1 cellular context compared by ENCODE assay signal in the genomic region with DNA sequence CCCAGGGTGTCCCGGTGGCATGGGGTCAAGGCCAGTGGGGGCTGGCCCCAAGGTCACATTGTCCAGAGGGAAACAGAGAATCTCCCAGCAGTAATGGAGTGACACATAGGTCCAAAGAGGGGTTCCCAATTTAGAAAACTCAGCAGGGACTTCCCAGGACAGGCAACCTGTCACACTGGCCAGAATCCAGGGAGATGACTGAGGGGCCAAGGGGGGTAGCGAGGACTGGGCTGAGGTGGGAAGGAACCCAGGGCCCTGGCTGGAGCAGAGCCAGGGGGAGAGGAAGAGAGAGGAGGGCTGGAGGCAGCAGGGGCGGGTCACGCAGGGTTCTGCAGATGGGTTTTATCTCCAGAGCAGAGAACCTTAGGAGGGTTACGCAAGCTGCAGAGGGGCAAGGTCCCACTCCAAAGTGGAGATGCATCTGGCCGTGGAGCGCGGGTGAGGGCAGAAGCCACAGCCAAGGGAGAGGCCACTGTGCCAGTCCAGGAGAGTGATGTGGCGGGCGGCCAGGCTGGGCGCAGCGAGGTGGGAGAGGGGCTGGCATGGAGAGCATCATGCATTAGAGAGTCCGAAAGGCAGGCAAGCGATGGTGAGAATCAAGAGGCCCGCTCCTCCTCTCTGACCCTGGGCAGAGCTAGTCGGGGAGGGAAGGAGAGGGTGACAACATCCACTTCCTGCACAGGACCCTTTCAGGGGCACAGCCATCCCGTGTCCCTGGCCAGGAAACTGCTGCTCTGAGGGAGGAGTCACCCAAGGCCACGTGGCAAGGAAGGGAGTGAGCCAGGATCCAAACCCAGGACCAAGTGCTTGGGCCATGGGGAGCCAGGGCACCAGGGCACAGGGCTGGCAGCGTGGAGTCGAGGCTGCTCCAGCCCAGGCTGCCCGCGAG.
TF ChIP-seq lines count a peak whose summit lies in the region.

No MANE protein-coding gene starts in this region.

TF ChIP-seq in HepG2, 621 proteins besides CTCF, POLR2A, EP300 and RAD21 (continued from another document and continues in another):
- TF ChIP-seq, protein P1, sequence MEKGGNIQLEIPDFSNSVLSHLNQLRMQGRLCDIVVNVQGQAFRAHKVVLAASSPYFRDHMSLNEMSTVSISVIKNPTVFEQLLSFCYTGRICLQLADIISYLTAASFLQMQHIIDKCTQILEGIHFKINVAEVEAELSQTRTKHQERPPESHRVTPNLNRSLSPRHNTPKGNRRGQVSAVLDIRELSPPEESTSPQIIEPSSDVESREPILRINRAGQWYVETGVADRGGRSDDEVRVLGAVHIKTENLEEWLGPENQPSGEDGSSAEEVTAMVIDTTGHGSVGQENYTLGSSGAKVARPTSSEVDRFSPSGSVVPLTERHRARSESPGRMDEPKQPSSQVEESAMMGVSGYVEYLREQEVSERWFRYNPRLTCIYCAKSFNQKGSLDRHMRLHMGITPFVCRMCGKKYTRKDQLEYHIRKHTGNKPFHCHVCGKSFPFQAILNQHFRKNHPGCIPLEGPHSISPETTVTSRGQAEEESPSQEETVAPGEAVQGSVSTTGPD (CRISPR knock-in tag; IDR thresholded peaks at IDR 0.05): no peak
- TF ChIP-seq, protein P2, sequence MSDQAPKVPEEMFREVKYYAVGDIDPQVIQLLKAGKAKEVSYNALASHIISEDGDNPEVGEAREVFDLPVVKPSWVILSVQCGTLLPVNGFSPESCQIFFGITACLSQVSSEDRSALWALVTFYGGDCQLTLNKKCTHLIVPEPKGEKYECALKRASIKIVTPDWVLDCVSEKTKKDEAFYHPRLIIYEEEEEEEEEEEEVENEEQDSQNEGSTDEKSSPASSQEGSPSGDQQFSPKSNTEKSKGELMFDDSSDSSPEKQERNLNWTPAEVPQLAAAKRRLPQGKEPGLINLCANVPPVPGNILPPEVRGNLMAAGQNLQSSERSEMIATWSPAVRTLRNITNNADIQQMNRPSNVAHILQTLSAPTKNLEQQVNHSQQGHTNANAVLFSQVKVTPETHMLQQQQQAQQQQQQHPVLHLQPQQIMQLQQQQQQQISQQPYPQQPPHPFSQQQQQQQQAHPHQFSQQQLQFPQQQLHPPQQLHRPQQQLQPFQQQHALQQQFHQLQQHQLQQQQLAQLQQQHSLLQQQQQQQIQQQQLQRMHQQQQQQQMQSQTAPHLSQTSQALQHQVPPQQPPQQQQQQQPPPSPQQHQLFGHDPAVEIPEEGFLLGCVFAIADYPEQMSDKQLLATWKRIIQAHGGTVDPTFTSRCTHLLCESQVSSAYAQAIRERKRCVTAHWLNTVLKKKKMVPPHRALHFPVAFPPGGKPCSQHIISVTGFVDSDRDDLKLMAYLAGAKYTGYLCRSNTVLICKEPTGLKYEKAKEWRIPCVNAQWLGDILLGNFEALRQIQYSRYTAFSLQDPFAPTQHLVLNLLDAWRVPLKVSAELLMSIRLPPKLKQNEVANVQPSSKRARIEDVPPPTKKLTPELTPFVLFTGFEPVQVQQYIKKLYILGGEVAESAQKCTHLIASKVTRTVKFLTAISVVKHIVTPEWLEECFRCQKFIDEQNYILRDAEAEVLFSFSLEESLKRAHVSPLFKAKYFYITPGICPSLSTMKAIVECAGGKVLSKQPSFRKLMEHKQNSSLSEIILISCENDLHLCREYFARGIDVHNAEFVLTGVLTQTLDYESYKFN (CRISPR knock-in tag; conservative IDR thresholded peaks at IDR 0.05): peak; percentile 19; the same call in 1 of the 2 replicates
- TF ChIP-seq, protein P3, sequence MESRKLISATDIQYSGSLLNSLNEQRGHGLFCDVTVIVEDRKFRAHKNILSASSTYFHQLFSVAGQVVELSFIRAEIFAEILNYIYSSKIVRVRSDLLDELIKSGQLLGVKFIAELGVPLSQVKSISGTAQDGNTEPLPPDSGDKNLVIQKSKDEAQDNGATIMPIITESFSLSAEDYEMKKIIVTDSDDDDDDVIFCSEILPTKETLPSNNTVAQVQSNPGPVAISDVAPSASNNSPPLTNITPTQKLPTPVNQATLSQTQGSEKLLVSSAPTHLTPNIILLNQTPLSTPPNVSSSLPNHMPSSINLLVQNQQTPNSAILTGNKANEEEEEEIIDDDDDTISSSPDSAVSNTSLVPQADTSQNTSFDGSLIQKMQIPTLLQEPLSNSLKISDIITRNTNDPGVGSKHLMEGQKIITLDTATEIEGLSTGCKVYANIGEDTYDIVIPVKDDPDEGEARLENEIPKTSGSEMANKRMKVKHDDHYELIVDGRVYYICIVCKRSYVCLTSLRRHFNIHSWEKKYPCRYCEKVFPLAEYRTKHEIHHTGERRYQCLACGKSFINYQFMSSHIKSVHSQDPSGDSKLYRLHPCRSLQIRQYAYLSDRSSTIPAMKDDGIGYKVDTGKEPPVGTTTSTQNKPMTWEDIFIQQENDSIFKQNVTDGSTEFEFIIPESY (CRISPR knock-in tag; IDR thresholded peaks at IDR 0.05): no peak
- TF ChIP-seq, protein P4, sequence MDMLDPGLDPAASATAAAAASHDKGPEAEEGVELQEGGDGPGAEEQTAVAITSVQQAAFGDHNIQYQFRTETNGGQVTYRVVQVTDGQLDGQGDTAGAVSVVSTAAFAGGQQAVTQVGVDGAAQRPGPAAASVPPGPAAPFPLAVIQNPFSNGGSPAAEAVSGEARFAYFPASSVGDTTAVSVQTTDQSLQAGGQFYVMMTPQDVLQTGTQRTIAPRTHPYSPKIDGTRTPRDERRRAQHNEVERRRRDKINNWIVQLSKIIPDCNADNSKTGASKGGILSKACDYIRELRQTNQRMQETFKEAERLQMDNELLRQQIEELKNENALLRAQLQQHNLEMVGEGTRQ (IDR thresholded peaks at IDR 0.05; ENCODE audit: low read depth, low read length): peak; percentile 31; the same call in 1 of the 2 replicates
- TF ChIP-seq, protein P4 (CRISPR knock-in tag; IDR thresholded peaks at IDR 0.05; ENCODE audit: borderline replicate concordance): no peak
- TF ChIP-seq ELF1 (CRISPR knock-in tag; IDR thresholded peaks at IDR 0.05) (0 out of 2 replicates have a peak, but pooled peaks have one; percentile 31), SKI (IDR thresholded peaks at IDR 0.05; ENCODE audit: partially characterized antibody) (no peak), KLF15 (CRISPR knock-in tag; IDR thresholded peaks at IDR 0.05; ENCODE audit: borderline replicate concordance) (no peak), RARG (CRISPR knock-in tag; IDR thresholded peaks at IDR 0.05; ENCODE audit: low read depth) (no peak), MED1 (CRISPR knock-in tag; IDR thresholded peaks at IDR 0.05) (no peak), ZNF432 (CRISPR knock-in tag; IDR thresholded peaks at IDR 0.05; ENCODE audit: borderline replicate concordance) (no peak), MIXL1 (CRISPR knock-in tag; IDR thresholded peaks at IDR 0.05) (no peak), TCF12 (IDR thresholded peaks at IDR 0.05) (no peak), TCF12 (CRISPR knock-in tag; IDR thresholded peaks at IDR 0.05) (no peak), ZNF772 (CRISPR knock-in tag; IDR thresholded peaks at IDR 0.05) (no peak; the same call in 1 of the 2 replicates), TEAD3 (CRISPR knock-in tag; optimal IDR thresholded peaks at IDR 0.05; ENCODE audit: borderline replicate concordance) (no peak), ZNF530 (CRISPR knock-in tag; IDR thresholded peaks at IDR 0.05; ENCODE audit: low read depth) (no peak), AKAP8 (CRISPR knock-in tag; IDR thresholded peaks at IDR 0.05) (no peak), TP53 (CRISPR knock-in tag; conservative IDR thresholded peaks at IDR 0.05) (no peak), HDAC2 (CRISPR knock-in tag; IDR thresholded peaks at IDR 0.05) (0 out of 2 replicates have a peak, but pooled peaks have one; percentile 5), ZNF614 (CRISPR knock-in tag; IDR thresholded peaks at IDR 0.05; ENCODE audit: borderline replicate concordance) (no peak), ZSCAN30 (CRISPR knock-in tag; IDR thresholded peaks at IDR 0.05) (no peak)
- TF ChIP-seq, protein P5, sequence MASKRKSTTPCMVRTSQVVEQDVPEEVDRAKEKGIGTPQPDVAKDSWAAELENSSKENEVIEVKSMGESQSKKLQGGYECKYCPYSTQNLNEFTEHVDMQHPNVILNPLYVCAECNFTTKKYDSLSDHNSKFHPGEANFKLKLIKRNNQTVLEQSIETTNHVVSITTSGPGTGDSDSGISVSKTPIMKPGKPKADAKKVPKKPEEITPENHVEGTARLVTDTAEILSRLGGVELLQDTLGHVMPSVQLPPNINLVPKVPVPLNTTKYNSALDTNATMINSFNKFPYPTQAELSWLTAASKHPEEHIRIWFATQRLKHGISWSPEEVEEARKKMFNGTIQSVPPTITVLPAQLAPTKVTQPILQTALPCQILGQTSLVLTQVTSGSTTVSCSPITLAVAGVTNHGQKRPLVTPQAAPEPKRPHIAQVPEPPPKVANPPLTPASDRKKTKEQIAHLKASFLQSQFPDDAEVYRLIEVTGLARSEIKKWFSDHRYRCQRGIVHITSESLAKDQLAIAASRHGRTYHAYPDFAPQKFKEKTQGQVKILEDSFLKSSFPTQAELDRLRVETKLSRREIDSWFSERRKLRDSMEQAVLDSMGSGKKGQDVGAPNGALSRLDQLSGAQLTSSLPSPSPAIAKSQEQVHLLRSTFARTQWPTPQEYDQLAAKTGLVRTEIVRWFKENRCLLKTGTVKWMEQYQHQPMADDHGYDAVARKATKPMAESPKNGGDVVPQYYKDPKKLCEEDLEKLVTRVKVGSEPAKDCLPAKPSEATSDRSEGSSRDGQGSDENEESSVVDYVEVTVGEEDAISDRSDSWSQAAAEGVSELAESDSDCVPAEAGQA (IDR thresholded peaks at IDR 0.05; ENCODE audit: low read depth): no peak
- TF ChIP-seq, protein P5 (CRISPR knock-in tag; IDR thresholded peaks at IDR 0.05; ENCODE audit: borderline replicate concordance): no peak
- TF ChIP-seq, protein P6, sequence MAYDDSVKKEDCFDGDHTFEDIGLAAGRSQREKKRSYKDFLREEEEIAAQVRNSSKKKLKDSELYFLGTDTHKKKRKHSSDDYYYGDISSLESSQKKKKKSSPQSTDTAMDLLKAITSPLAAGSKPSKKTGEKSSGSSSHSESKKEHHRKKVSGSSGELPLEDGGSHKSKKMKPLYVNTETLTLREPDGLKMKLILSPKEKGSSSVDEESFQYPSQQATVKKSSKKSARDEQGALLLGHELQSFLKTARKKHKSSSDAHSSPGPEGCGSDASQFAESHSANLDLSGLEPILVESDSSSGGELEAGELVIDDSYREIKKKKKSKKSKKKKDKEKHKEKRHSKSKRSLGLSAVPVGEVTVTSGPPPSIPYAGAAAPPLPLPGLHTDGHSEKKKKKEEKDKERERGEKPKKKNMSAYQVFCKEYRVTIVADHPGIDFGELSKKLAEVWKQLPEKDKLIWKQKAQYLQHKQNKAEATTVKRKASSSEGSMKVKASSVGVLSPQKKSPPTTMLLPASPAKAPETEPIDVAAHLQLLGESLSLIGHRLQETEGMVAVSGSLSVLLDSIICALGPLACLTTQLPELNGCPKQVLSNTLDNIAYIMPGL (CRISPR knock-in tag; IDR thresholded peaks at IDR 0.05; ENCODE audit: borderline replicate concordance in 1 of 2, low read depth in 1 of 2): no peak
- TF ChIP-seq, protein P7, sequence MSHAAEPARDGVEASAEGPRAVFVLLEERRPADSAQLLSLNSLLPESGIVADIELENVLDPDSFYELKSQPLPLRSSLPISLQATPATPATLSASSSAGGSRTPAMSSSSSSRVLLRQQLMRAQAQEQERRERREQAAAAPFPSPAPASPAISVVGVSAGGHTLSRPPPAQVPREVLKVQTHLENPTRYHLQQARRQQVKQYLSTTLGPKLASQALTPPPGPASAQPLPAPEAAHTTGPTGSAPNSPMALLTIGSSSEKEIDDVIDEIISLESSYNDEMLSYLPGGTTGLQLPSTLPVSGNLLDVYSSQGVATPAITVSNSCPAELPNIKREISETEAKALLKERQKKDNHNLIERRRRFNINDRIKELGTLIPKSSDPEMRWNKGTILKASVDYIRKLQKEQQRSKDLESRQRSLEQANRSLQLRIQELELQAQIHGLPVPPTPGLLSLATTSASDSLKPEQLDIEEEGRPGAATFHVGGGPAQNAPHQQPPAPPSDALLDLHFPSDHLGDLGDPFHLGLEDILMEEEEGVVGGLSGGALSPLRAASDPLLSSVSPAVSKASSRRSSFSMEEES (CRISPR knock-in tag; IDR thresholded peaks at IDR 0.05): no peak
- TF ChIP-seq, protein P8, sequence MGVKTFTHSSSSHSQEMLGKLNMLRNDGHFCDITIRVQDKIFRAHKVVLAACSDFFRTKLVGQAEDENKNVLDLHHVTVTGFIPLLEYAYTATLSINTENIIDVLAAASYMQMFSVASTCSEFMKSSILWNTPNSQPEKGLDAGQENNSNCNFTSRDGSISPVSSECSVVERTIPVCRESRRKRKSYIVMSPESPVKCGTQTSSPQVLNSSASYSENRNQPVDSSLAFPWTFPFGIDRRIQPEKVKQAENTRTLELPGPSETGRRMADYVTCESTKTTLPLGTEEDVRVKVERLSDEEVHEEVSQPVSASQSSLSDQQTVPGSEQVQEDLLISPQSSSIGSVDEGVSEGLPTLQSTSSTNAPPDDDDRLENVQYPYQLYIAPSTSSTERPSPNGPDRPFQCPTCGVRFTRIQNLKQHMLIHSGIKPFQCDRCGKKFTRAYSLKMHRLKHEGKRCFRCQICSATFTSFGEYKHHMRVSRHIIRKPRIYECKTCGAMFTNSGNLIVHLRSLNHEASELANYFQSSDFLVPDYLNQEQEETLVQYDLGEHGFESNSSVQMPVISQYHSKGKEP (CRISPR knock-in tag; IDR thresholded peaks at IDR 0.05): no peak
- TF ChIP-seq, protein P9, sequence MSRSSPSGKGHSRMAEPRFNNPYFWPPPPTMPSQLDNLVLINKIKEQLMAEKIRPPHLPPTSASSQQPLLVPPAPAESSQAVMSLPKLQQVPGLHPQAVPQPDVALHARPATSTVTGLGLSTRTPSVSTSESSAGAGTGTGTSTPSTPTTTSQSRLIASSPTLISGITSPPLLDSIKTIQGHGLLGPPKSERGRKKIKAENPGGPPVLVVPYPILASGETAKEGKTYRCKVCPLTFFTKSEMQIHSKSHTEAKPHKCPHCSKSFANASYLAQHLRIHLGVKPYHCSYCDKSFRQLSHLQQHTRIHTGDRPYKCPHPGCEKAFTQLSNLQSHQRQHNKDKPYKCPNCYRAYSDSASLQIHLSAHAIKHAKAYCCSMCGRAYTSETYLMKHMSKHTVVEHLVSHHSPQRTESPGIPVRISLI (CRISPR knock-in tag; IDR thresholded peaks at IDR 0.05; ENCODE audit: borderline replicate concordance): no peak
- TF ChIP-seq, protein P10, sequence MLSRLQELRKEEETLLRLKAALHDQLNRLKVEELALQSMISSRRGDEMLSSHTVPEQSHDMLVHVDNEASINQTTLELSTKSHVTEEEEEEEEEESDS (CRISPR knock-in tag; IDR thresholded peaks at IDR 0.05; ENCODE audit: borderline replicate concordance): no peak
